3 cellular contexts compared by ENCODE assay signal in the genomic region with DNA sequence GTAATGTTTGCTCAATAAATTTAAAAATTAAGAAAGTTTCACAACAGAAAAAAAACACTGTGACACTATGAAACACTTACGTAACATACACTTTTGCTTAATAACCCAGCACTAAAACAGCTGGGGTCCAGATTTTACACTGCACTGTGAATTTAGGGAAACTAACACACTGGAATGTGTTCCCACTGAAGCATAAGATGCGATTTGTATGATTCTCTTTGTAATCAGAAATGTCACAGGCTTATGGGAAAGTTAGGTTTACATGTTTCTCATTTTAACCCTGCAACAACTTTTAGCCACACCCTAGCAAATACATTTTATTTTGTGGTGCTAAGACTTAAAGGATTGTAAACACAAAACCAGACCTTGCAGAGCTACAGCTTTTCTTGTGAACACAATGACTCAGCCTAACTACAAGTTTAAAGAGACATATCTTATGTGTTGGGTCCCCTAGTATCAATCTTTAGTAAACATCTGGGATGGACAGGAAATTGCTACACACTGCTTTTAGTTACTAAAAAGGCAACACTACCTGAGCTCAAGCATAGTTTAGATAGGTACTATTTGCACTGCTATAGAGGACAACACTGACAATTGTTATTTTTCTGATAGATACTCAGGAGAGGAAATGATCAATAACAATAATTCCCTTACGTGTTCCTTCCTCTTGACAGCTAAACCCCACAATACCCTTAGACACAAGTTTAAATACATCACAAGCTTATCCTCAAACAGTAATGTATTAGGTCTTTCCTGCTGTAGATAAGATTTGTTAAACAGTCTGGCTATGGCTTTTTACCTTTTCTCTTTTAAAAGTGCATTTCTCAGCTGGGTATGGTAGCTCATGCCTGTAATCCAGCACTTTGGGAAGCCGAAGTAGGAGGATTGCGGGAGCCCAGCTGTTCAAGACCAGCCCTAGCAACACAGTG.
A peak's percentile ranks its signal among the peaks of the same experiment; 100 is the strongest.
TF ChIP-seq lines count a peak whose summit lies in the region.

No MANE protein-coding gene starts in this region.

TF ChIP-seq in A549, 52 proteins besides CTCF, POLR2A, EP300 and RAD21 (continued from another document):
- TF ChIP-seq, protein P1, sequence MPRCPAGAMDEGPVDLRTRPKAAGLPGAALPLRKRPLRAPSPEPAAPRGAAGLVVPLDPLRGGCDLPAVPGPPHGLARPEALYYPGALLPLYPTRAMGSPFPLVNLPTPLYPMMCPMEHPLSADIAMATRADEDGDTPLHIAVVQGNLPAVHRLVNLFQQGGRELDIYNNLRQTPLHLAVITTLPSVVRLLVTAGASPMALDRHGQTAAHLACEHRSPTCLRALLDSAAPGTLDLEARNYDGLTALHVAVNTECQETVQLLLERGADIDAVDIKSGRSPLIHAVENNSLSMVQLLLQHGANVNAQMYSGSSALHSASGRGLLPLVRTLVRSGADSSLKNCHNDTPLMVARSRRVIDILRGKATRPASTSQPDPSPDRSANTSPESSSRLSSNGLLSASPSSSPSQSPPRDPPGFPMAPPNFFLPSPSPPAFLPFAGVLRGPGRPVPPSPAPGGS (IDR thresholded peaks at IDR 0.05) = peak; percentile 62; the same call in 1 of the 3 replicates
- no peak for TF ChIP-seq TP53 (CRISPR knock-in tag; IDR thresholded peaks at IDR 0.05)
- TF ChIP-seq KDM1A (IDR thresholded peaks at IDR 0.05; ENCODE audit: low read depth) = no peak
- TF ChIP-seq HOXB13 (CRISPR knock-in tag; IDR thresholded peaks at IDR 0.05; ENCODE audit: low read depth) = no peak
- no peak for TF ChIP-seq FOSB (CRISPR knock-in tag; IDR thresholded peaks at IDR 0.05)
- TF ChIP-seq MAFK (IDR thresholded peaks at IDR 0.05; ENCODE audit: partially characterized antibody) = peak; percentile 85
- TF ChIP-seq RFX5 (IDR thresholded peaks at IDR 0.05) = no peak
- TF ChIP-seq NR3C1 (IDR thresholded peaks at IDR 0.05) = no peak
- TF ChIP-seq ZNF302 (CRISPR knock-in tag; IDR thresholded peaks at IDR 0.05) = no peak
- TF ChIP-seq TFCP2L1 (CRISPR knock-in tag; IDR thresholded peaks at IDR 0.05) = no peak
- TF ChIP-seq NPAS2 (CRISPR knock-in tag; IDR thresholded peaks at IDR 0.05; ENCODE audit: borderline replicate concordance) = no peak
- no peak for TF ChIP-seq HOXB5 (CRISPR knock-in tag; IDR thresholded peaks at IDR 0.05)
- TF ChIP-seq BHLHE40 (IDR thresholded peaks at IDR 0.05; ENCODE audit: low read depth, low read length) = no peak
- TF ChIP-seq EHF (CRISPR knock-in tag; IDR thresholded peaks at IDR 0.05) = no peak
- no peak for TF ChIP-seq HOXA7 (CRISPR knock-in tag; IDR thresholded peaks at IDR 0.05)
- TF ChIP-seq POLR2AphosphoS2 (conservative IDR thresholded peaks at IDR 0.05; ENCODE audit: low read length) = no peak
- 0 out of 2 replicates have a peak, but pooled peaks have one; percentile 7 for TF ChIP-seq ZSCAN20 (CRISPR knock-in tag; IDR thresholded peaks at IDR 0.05)
- TF ChIP-seq RCOR1 (IDR thresholded peaks at IDR 0.05; ENCODE audit: low read depth, low read length) = no peak
- TF ChIP-seq CHD2 (IDR thresholded peaks at IDR 0.05; ENCODE audit: low read length, partially characterized antibody) = no peak
- TF ChIP-seq CEBPB (IDR thresholded peaks at IDR 0.05) = peak; percentile 63 to 81
- no peak for TF ChIP-seq RARB (CRISPR knock-in tag; IDR thresholded peaks at IDR 0.05)
- no peak for TF ChIP-seq HEYL (CRISPR knock-in tag; IDR thresholded peaks at IDR 0.05)
- TF ChIP-seq, protein P2, sequence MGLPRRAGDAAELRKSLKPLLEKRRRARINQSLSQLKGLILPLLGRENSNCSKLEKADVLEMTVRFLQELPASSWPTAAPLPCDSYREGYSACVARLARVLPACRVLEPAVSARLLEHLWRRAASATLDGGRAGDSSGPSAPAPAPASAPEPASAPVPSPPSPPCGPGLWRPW (IDR thresholded peaks at IDR 0.05) = 0 out of 2 replicates have a peak, but pooled peaks have one; percentile 30
- peak; percentile 36; the same call in 1 of the 2 replicates for TF ChIP-seq FOXS1 (CRISPR knock-in tag; IDR thresholded peaks at IDR 0.05)
- no peak for TF ChIP-seq ESRRA (IDR thresholded peaks at IDR 0.05; ENCODE audit: borderline replicate concordance, low read length)
- no peak for TF ChIP-seq ZC3H11A (IDR thresholded peaks at IDR 0.05)
- TF ChIP-seq MAZ (IDR thresholded peaks at IDR 0.05; ENCODE audit: borderline replicate concordance, low read depth, low read length) = no peak
- no peak for TF ChIP-seq HDAC2 (IDR thresholded peaks at IDR 0.05)
- no peak for TF ChIP-seq NFE2L2 (conservative IDR thresholded peaks at IDR 0.05; ENCODE audit: low read length)
- TF ChIP-seq JUN (IDR thresholded peaks at IDR 0.05) = peak in 1 of 2 experiments; percentile 41; a peak in 3 of 5 replicates
- TF ChIP-seq CHD4 (IDR thresholded peaks at IDR 0.05; ENCODE audit: borderline replicate concordance) = no peak
- TF ChIP-seq PHF8 (IDR thresholded peaks at IDR 0.05; ENCODE audit: borderline replicate concordance, low read depth) = no peak

TF ChIP-seq in HEK293, 187 proteins besides CTCF, POLR2A, EP300 and RAD21 (continued from another document and continues in another):
- TF ChIP-seq REST (tag by site-specific recombination; IDR thresholded peaks at IDR 0.05) (no peak), ZNF2 (tag by site-specific recombination; IDR thresholded peaks at IDR 0.05) (0 out of 2 replicates have a peak, but pooled peaks have one; percentile 38), ZFP69B (tag by site-specific recombination; IDR thresholded peaks at IDR 0.05) (0 out of 2 replicates have a peak, but pooled peaks have one; percentile 19), ZNF629 (tag by site-specific recombination; IDR thresholded peaks at IDR 0.05) (peak; percentile 73), ZNF23 (tag by site-specific recombination; IDR thresholded peaks at IDR 0.05; ENCODE audit: borderline replicate concordance) (no peak), IKZF3 (tag by site-specific recombination; IDR thresholded peaks at IDR 0.05) (peak; percentile 82), ZNF24 (tag by site-specific recombination; IDR thresholded peaks at IDR 0.05) (peak; percentile 46; the same call in 1 of the 2 replicates), ZFHX2 (tag by site-specific recombination; conservative IDR thresholded peaks at IDR 0.05) (no peak), ZNF366 (tag by site-specific recombination; conservative IDR thresholded peaks at IDR 0.05) (peak; percentile 33; the same call in 1 of the 2 replicates), ZEB2 (tag by site-specific recombination; IDR thresholded peaks at IDR 0.05) (peak; percentile 60), ZNF558 (tag by site-specific recombination; IDR thresholded peaks at IDR 0.05) (no peak), PRDM1 (tag by site-specific recombination; IDR thresholded peaks at IDR 0.05) (0 out of 2 replicates have a peak, but pooled peaks have one; percentile 15)
- TF ChIP-seq, protein P3, sequence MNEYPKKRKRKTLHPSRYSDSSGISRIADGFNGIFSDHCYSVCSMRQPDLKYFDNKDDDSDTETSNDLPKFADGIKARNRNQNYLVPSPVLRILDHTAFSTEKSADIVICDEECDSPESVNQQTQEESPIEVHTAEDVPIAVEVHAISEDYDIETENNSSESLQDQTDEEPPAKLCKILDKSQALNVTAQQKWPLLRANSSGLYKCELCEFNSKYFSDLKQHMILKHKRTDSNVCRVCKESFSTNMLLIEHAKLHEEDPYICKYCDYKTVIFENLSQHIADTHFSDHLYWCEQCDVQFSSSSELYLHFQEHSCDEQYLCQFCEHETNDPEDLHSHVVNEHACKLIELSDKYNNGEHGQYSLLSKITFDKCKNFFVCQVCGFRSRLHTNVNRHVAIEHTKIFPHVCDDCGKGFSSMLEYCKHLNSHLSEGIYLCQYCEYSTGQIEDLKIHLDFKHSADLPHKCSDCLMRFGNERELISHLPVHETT (tag by site-specific recombination; IDR thresholded peaks at IDR 0.05) = no peak

TF ChIP-seq in HepG2, 621 proteins besides CTCF, POLR2A, EP300 and RAD21 (continued from another document and continues in another):
- TF ChIP-seq ERF (CRISPR knock-in tag; IDR thresholded peaks at IDR 0.05) = peak; percentile 84; the same call in 1 of the 2 replicates
- 0 out of 2 replicates have a peak, but pooled peaks have one; percentile 32 for TF ChIP-seq ZNF772 (CRISPR knock-in tag; IDR thresholded peaks at IDR 0.05)
- TF ChIP-seq FOSL2 (CRISPR knock-in tag; IDR thresholded peaks at IDR 0.05) = peak; percentile 96
- TF ChIP-seq STAG1 (CRISPR knock-in tag; IDR thresholded peaks at IDR 0.05) = peak; percentile 9; the same call in 1 of the 2 replicates
- no peak for TF ChIP-seq GLI4 (CRISPR knock-in tag; IDR thresholded peaks at IDR 0.05; ENCODE audit: borderline replicate concordance)
- TF ChIP-seq MEF2D (CRISPR knock-in tag; IDR thresholded peaks at IDR 0.05) = peak; percentile 97
- TF ChIP-seq, protein P4, sequence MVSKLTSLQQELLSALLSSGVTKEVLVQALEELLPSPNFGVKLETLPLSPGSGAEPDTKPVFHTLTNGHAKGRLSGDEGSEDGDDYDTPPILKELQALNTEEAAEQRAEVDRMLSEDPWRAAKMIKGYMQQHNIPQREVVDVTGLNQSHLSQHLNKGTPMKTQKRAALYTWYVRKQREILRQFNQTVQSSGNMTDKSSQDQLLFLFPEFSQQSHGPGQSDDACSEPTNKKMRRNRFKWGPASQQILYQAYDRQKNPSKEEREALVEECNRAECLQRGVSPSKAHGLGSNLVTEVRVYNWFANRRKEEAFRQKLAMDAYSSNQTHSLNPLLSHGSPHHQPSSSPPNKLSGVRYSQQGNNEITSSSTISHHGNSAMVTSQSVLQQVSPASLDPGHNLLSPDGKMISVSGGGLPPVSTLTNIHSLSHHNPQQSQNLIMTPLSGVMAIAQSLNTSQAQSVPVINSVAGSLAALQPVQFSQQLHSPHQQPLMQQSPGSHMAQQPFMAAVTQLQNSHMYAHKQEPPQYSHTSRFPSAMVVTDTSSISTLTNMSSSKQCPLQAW (CRISPR knock-in tag; IDR thresholded peaks at IDR 0.05) = no peak
- TF ChIP-seq ZSCAN25 (CRISPR knock-in tag; IDR thresholded peaks at IDR 0.05) = no peak
- TF ChIP-seq, protein P1 (CRISPR knock-in tag; IDR thresholded peaks at IDR 0.05) = no peak; the same call in 1 of the 2 replicates
- no peak for TF ChIP-seq ZSCAN22 (CRISPR knock-in tag; IDR thresholded peaks at IDR 0.05)
- TF ChIP-seq SKI (IDR thresholded peaks at IDR 0.05; ENCODE audit: partially characterized antibody) = peak; percentile 53
- TF ChIP-seq ZNF3 (CRISPR knock-in tag; IDR thresholded peaks at IDR 0.05) = no peak
- no peak for TF ChIP-seq ZNF775 (CRISPR knock-in tag; IDR thresholded peaks at IDR 0.05; ENCODE audit: borderline replicate concordance)
- 0 out of 2 replicates have a peak, but pooled peaks have one; percentile 21 for TF ChIP-seq TBX3 (IDR thresholded peaks at IDR 0.05; ENCODE audit: borderline replicate concordance)
- no peak for TF ChIP-seq NR1H2 (CRISPR knock-in tag; IDR thresholded peaks at IDR 0.05; ENCODE audit: borderline replicate concordance, low read depth)
- TF ChIP-seq FOXC1 (CRISPR knock-in tag; IDR thresholded peaks at IDR 0.05; ENCODE audit: borderline replicate concordance) = no peak
- no peak for TF ChIP-seq ZNF724P (CRISPR knock-in tag; IDR thresholded peaks at IDR 0.05; ENCODE audit: borderline replicate concordance)
- peak; percentile 75 for TF ChIP-seq SALL1 (CRISPR knock-in tag; IDR thresholded peaks at IDR 0.05)
- TF ChIP-seq IKZF4 (CRISPR knock-in tag; IDR thresholded peaks at IDR 0.05; ENCODE audit: borderline replicate concordance, low read depth, not compliant biosample characterization) = no peak
- TF ChIP-seq, protein P5, sequence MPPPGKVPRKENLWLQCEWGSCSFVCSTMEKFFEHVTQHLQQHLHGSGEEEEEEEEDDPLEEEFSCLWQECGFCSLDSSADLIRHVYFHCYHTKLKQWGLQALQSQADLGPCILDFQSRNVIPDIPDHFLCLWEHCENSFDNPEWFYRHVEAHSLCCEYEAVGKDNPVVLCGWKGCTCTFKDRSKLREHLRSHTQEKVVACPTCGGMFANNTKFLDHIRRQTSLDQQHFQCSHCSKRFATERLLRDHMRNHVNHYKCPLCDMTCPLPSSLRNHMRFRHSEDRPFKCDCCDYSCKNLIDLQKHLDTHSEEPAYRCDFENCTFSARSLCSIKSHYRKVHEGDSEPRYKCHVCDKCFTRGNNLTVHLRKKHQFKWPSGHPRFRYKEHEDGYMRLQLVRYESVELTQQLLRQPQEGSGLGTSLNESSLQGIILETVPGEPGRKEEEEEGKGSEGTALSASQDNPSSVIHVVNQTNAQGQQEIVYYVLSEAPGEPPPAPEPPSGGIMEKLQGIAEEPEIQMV (CRISPR knock-in tag; IDR thresholded peaks at IDR 0.05; ENCODE audit: low read depth) = no peak
- TF ChIP-seq NPAS2 (CRISPR knock-in tag; IDR thresholded peaks at IDR 0.05; ENCODE audit: borderline replicate concordance) = no peak
- TF ChIP-seq SRF (IDR thresholded peaks at IDR 0.05; ENCODE audit: low read depth, low read length) = peak; percentile 76; the same call in 1 of the 2 replicates
- TF ChIP-seq ZNF710 (CRISPR knock-in tag; IDR thresholded peaks at IDR 0.05; ENCODE audit: borderline replicate concordance) = peak; percentile 80; the same call in 1 of the 2 replicates
- no peak for TF ChIP-seq ZNF225 (CRISPR knock-in tag; IDR thresholded peaks at IDR 0.05)
- no peak for TF ChIP-seq BRF2 (CRISPR knock-in tag; IDR thresholded peaks at IDR 0.05)
- no peak for TF ChIP-seq ZNF230 (CRISPR knock-in tag; IDR thresholded peaks at IDR 0.05)
